Comparison of ENCODE assay signal across 21 cellular contexts in genomic region chr10:11529276-11529675, GRCh38.
DNase-seq lines count a peak whose midpoint lies in the region; ATAC-seq, FAIRE-seq and TF ChIP-seq lines count a peak whose summit lies in the region.
"Had no signal": no experiment of that assay in that cellular context is flagged by ENCODE, and none has a peak within 500 bp of the region (broad histone marks: within the 10 kb centered on the region; RNA-seq: fewer than 3 reads in every experiment).

No MANE protein-coding gene starts in this region.

- POLR2A ChIA-PET in activated B cell treated with CpG ODN at 0.5 μM for 24 hours (lab: Charles Lee), result interaction anchor here (0.8 to 2.1 kb wide), 3 partner anchors 25 to 196 kb away, joined by 5 to 8 read pairs (median 7); no protein-coding TSS in a partner anchor
- POLR2A ChIA-PET in CD4-positive, alpha-beta memory T cell (lab: Charles Lee; ENCODE audit: partially characterized antibody), result no interaction called here

- H3K27me3 Mint-ChIP-seq in activated B cell treated with CpG ODN at 0.5 μM for 24 hours, result no peaks in the 10 kb centered on the region
- H3K27me3 Mint-ChIP-seq in CD4-positive, alpha-beta memory T cell, result no peaks in the 10 kb centered on the region
- H3K27me3 Mint-ChIP-seq: CD4-positive, alpha-beta T cell; T-cell had no signal

- peak overlapping the region in 10 of 11 experiments; percentile 34 to 75 (median 61); a peak in 15 of 22 replicates for H3K4me2 ChIP-seq in BLaER1 treated with 17β-estradiol and CSF1 and Interleukin-3, amounts not matched to agents 10 nM and 100 nM
- no peak overlapping the region for H3K4me2 ChIP-seq in mesenchymal stem cell (ENCODE audit: low read length, poor library complexity, severe bottlenecking)
- H3K4me2 ChIP-seq: SK-N-SH had no signal

- H2AK5ac ChIP-seq in mesenchymal stem cell (ENCODE audit: low read length, severe bottlenecking), result no peak overlapping the region

- H3K23ac ChIP-seq in mesenchymal stem cell (ENCODE audit: low read length in 2 of 2), result no peak overlapping the region

- intact Hi-C loops in activated B cell treated with CpG ODN at 0.5 μM for 24 hours (cut with micrococcal nuclease), result no loop called here
- intact Hi-C loops in CD4-positive, alpha-beta memory T cell (cut with micrococcal nuclease), result no loop called here

- FAIRE-seq in GM19239 (lab: Jason Lieb, UNC), result peak; percentile 78

- peak overlapping the region; percentile 24 for H3K27ac Mint-ChIP-seq in activated B cell treated with CpG ODN at 0.5 μM for 24 hours
- H3K27ac Mint-ChIP-seq in CD4-positive, alpha-beta memory T cell, result no peak overlapping the region
- H3K27ac Mint-ChIP-seq: CD4-positive, alpha-beta T cell; HFFc6; T-cell had no signal

- H3K14ac ChIP-seq in mesenchymal stem cell (ENCODE audit: low read length in 2 of 2), result no peak overlapping the region

- no peak overlapping the region for H2BK12ac ChIP-seq in mesenchymal stem cell (ENCODE audit: low read length in 2 of 2)

- peaks cover 75% of the 10 kb centered on the region for H3K4me1 Mint-ChIP-seq in activated B cell treated with CpG ODN at 0.5 μM for 24 hours
- H3K4me1 Mint-ChIP-seq in CD4-positive, alpha-beta memory T cell, result peaks cover 12 to 26% (median 20%) of the 10 kb centered on the region in 4 donors

- H3K27ac ChIP-seq in BLaER1 treated with 17β-estradiol and CSF1 and Interleukin-3, amounts not matched to agents 10 nM and 100 nM, result no peak overlapping the region
- H3K27ac ChIP-seq in mesenchymal stem cell (ENCODE audit: low read length, poor library complexity, severe bottlenecking), result no peak overlapping the region
- H3K27ac ChIP-seq in CD4-positive, alpha-beta memory T cell (ENCODE audit: low read depth, low read length), result no peak overlapping the region
- H3K27ac ChIP-seq: HL-60 had no signal

- H3K9me3 ChIP-seq in BLaER1 treated with 17β-estradiol and CSF1 and Interleukin-3, amounts not matched to agents 10 nM and 100 nM (replicated peaks in 1 of 11), result no peaks in the 10 kb centered on the region
- H3K9me3 ChIP-seq in mesenchymal stem cell (ENCODE audit: control insufficient read depth, low read length), result no peaks in the 10 kb centered on the region
- H3K9me3 ChIP-seq in CD4-positive, alpha-beta memory T cell (ENCODE audit: control insufficient read depth in 1 of 2, low read length in 2 of 2), result no peaks in the 10 kb centered on the region
- H3K9me3 ChIP-seq: SK-N-SH had no signal

- CTCF ChIA-PET in activated B cell treated with CpG ODN at 0.5 μM for 24 hours (lab: Charles Lee), result no interaction called here
- CTCF ChIA-PET in CD4-positive, alpha-beta memory T cell (lab: Charles Lee; ENCODE audit: partially characterized antibody), result no interaction called here

- H3K4ac ChIP-seq in mesenchymal stem cell (ENCODE audit: low read depth in 1 of 2, low read length in 2 of 2), result no peak overlapping the region

- no peaks in the 10 kb centered on the region for H3K9me3 Mint-ChIP-seq in activated B cell treated with CpG ODN at 0.5 μM for 24 hours
- H3K9me3 Mint-ChIP-seq in CD4-positive, alpha-beta memory T cell, result no peaks in the 10 kb centered on the region
- H3K9me3 Mint-ChIP-seq: CD4-positive, alpha-beta T cell; HFFc6; T-cell had no signal

- H2BK120ac ChIP-seq in mesenchymal stem cell (ENCODE audit: low read depth, low read length), result no peak overlapping the region

- H3K79me1 ChIP-seq in mesenchymal stem cell (replicated peaks; ENCODE audit: low read length, poor library complexity, severe bottlenecking), result peaks cover 26% of the 10 kb centered on the region

- H4K8ac ChIP-seq in mesenchymal stem cell (ENCODE audit: low read length), result no peak overlapping the region

- WGBS in mesenchymal stem cell, result 0% methylated on average over 1 of the region's 1 CpG

- H3K4me1 ChIP-seq in BLaER1 treated with 17β-estradiol and CSF1 and Interleukin-3, amounts not matched to agents 10 nM and 100 nM, result peaks cover 35 to 56% (median 43%) of the 10 kb centered on the region in 10 experiments
- peaks cover 1% of the 10 kb centered on the region for H3K4me1 ChIP-seq in mesenchymal stem cell (ENCODE audit: control insufficient read depth, insufficient read depth, low read depth, low read length)
- no peaks in the 10 kb centered on the region for H3K4me1 ChIP-seq in CD4-positive, alpha-beta memory T cell (ENCODE audit: insufficient read depth, low read length)

- TF ChIP-seq CTCF in activated B cell treated with CpG ODN at 0.5 μM for 24 hours (IDR thresholded peaks at IDR 0.05), result no peak

- H2AFZ ChIP-seq in mesenchymal stem cell (ENCODE audit: low read depth, low read length), result no peak overlapping the region

- DNase-seq in GM19239 (ENCODE audit: insufficient read length, low spot score), result no peak
- no peak for DNase-seq in activated B cell treated with CpG ODN at 0.5 μM for 24 hours
- DNase-seq in mesenchymal stem cell, result peak; percentile 50
- no peak for DNase-seq in CD4-positive, alpha-beta memory T cell
- no peak for DNase-seq in NCI-H1048 (lab: John Stamatoyannopoulos, UW)
- no peak for DNase-seq in NCI-H524 (lab: John Stamatoyannopoulos, UW)
- DNase-seq: CD4-positive, alpha-beta T cell; DMS153; GF-D8; HFFc6; NCI-H1105 treated with DMSO at 0.1 percent for 48 hours; NCI-H1694 treated with DMSO at 0.1 percent for 48 hours; NCI-H510A treated with DMSO at 0.1 percent for 48 hours; PC-3; RPMI8226; SHP77 treated with DMSO at 0.1 percent for 48 hours; SK-N-SH; T-cell had no signal

- ATAC-seq in activated B cell treated with CpG ODN at 0.5 μM for 24 hours (ENCODE audit: low read depth) (no peak), HG02938 (IDR thresholded peaks at IDR 0.05; ENCODE audit: unreplicated experiment) (no peak)
- ATAC-seq: PC-3, T-cell had no signal

- peaks cover 0 to 32% (median 3%) of the 10 kb centered on the region in 11 experiments; a peak in 8 of 22 replicates for H4K20me1 ChIP-seq in BLaER1 treated with 17β-estradiol and CSF1 and Interleukin-3, amounts not matched to agents 10 nM and 100 nM

- peaks cover 24% of the 10 kb centered on the region for H3K36me3 Mint-ChIP-seq in activated B cell treated with CpG ODN at 0.5 μM for 24 hours (ENCODE audit: low read depth)
- H3K36me3 Mint-ChIP-seq in CD4-positive, alpha-beta memory T cell, result peaks cover 0 to 8% of the 10 kb centered on the region in 2 donors

- H3K4me3 Mint-ChIP-seq in activated B cell treated with CpG ODN at 0.5 μM for 24 hours, result peak overlapping the region; percentile 41
- no peak overlapping the region for H3K4me3 Mint-ChIP-seq in CD4-positive, alpha-beta memory T cell
- H3K4me3 Mint-ChIP-seq: CD4-positive, alpha-beta T cell; HFFc6 had no signal

- no peak overlapping the region for H2BK15ac ChIP-seq in mesenchymal stem cell (ENCODE audit: low read depth, poor library complexity, severe bottlenecking)

- no peak overlapping the region for H2BK5ac ChIP-seq in mesenchymal stem cell (ENCODE audit: low read depth, low read length, poor library complexity, severe bottlenecking)

- peaks cover 13 to 28% (median 18%) of the 10 kb centered on the region in 11 experiments; a peak in 21 of 22 replicates for H3K36me3 ChIP-seq in BLaER1 treated with 17β-estradiol and CSF1 and Interleukin-3, amounts not matched to agents 10 nM and 100 nM
- H3K36me3 ChIP-seq in mesenchymal stem cell (ENCODE audit: control insufficient read depth in 1 of 2, insufficient read depth in 2 of 2, low read depth in 1 of 2, low read length in 2 of 2), result peaks cover 0 to 2% of the 10 kb centered on the region in 2 experiments
- no peaks in the 10 kb centered on the region for H3K36me3 ChIP-seq in CD4-positive, alpha-beta memory T cell (ENCODE audit: insufficient read depth, low read length)

- no peak overlapping the region for H3K18ac ChIP-seq in mesenchymal stem cell (ENCODE audit: low read depth in 1 of 2, low read length in 2 of 2)

- H3K27me3 ChIP-seq in BLaER1 treated with 17β-estradiol and CSF1 and Interleukin-3, amounts not matched to agents 10 nM and 100 nM, result no peaks in the 10 kb centered on the region
- H3K27me3 ChIP-seq in mesenchymal stem cell (ENCODE audit: control insufficient read depth in 1 of 2, insufficient read depth in 1 of 2, low read length in 2 of 2), result no peaks in the 10 kb centered on the region
- no peaks in the 10 kb centered on the region for H3K27me3 ChIP-seq in CD4-positive, alpha-beta memory T cell (ENCODE audit: insufficient read depth, low read length)

- no peak overlapping the region for H3K9ac ChIP-seq in BLaER1 treated with 17β-estradiol and CSF1 and Interleukin-3, amounts not matched to agents 10 nM and 100 nM
- H3K9ac ChIP-seq in mesenchymal stem cell (ENCODE audit: low read length), result no peak overlapping the region
- H3K9ac ChIP-seq: SK-N-SH had no signal

- H4K91ac ChIP-seq in mesenchymal stem cell (ENCODE audit: low read length), result no peak overlapping the region

- no peak overlapping the region for H3K4me3 ChIP-seq in BLaER1 treated with 17β-estradiol and CSF1 and Interleukin-3, amounts not matched to agents 10 nM and 100 nM
- no peak overlapping the region for H3K4me3 ChIP-seq in mesenchymal stem cell (ENCODE audit: insufficient read depth in 1 of 2, low read depth in 1 of 2, low read length in 2 of 2)
- H3K4me3 ChIP-seq in CD4-positive, alpha-beta memory T cell (ENCODE audit: low read length in 2 of 2), result no peak overlapping the region
